ENCODE assay signal across 15 cellular contexts in the genomic region with DNA sequence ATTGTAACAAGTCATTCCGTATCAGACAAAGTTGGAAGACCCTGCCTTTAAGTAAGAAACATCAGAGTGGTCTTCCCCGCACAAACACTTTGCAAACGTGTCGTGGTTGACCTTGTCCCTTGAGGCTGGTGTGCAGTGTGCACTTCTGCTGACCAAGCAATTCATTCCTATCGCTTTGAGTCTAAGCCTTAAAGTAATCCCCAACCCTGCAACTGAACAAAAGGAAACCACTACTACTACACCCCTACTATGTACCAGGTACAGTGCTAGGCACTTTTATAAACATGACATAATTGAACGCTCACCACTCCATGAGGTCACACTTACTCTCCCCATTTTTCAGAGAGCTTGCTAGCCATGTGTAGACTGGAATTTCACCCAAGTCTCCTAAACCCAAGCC. TPM values are rescaled to one million over a fixed set of nuclear protein-coding genes. Genes with fewer than 3 reads are reported as not detected.
DNase-seq lines count a peak whose midpoint lies in the region; ATAC-seq, FAIRE-seq and TF ChIP-seq lines count a peak whose summit lies in the region.
"Had no signal": no experiment of that assay in that cellular context is flagged by ENCODE, and none has a peak within 500 bp of the region (broad histone marks: within the 10 kb centered on the region; RNA-seq: fewer than 3 reads in every experiment).

No MANE protein-coding gene starts in this region.

- no peak overlapping the region for H2BK5ac ChIP-seq in IMR-90 (ENCODE audit: low read depth, low read length, poor library complexity, severe bottlenecking)

- no peak overlapping the region for H3K4me3 ChIP-seq in BLaER1
- no peak overlapping the region for H3K4me3 ChIP-seq in IMR-90 (ENCODE audit: insufficient read depth, low read depth, low read length)
- H3K4me3 ChIP-seq in GM12878 = 0 out of 2 replicates have a peak overlapping the region, but pooled peaks have one; percentile 4
- H3K4me3 ChIP-seq: adrenal gland, coronary artery, HAP-1, SK-N-MC had no signal

- no peak overlapping the region for H4K5ac ChIP-seq in IMR-90 (ENCODE audit: low read depth, low read length)

- dilution Hi-C loops in IMR-90 (cut with HindIII; ENCODE audit: low sequenced_read_pairs, unreplicated experiment) = no loop called here

- SMC1A ChIA-PET in GM12878 (lab: Charles Lee; ENCODE audit: uncharacterized antibody, unreplicated experiment) = interaction anchor here (0.9 to 1.9 kb wide), 5 partner anchors 11 to 74 kb away, joined by 3 to 5 read pairs (median 4); no protein-coding TSS in a partner anchor

- 0 out of 2 replicates have a peak, but pooled peaks cover 3% of the 10 kb centered on the region for H3K9me1 ChIP-seq in IMR-90 (ENCODE audit: insufficient read depth, low read length)

- in situ Hi-C loops in IMR-90 (cut with MboI; ENCODE audit: low sequenced_read_pairs) = no loop called here
- in situ Hi-C loops in GM12878 (cut with MboI) = no loop called here

- no peak overlapping the region for H4K91ac ChIP-seq in IMR-90 (ENCODE audit: insufficient read depth, low read depth, low read length)

- no peak overlapping the region for H3K4ac ChIP-seq in IMR-90 (ENCODE audit: low read depth, low read length)

- intact Hi-C loops in IMR-90 (cut with micrococcal nuclease) = no loop called here
- intact Hi-C loops in GM12878 (cut with micrococcal nuclease; ENCODE audit: unreplicated experiment) = no loop called here

- H3K36me3 ChIP-seq in BLaER1 = peaks cover 72% of the 10 kb centered on the region
- 0 out of 2 replicates have a peak, but pooled peaks cover 1% of the 10 kb centered on the region for H3K36me3 ChIP-seq in IMR-90 (ENCODE audit: control insufficient read depth, insufficient read depth, low read length)
- H3K36me3 ChIP-seq in GM12878 (ENCODE audit: control insufficient read depth in 2 of 2, insufficient read depth in 2 of 2, low read length in 1 of 2) = peaks cover 0 to 14% of the 10 kb centered on the region in 2 experiments

- FAIRE-seq in GM12878 (lab: Jason Lieb, UNC) = no peak

- H2AK5ac ChIP-seq in IMR-90 (ENCODE audit: low read depth, low read length) = no peak overlapping the region

- H3K4me2 ChIP-seq in BLaER1 (peak overlapping the region; percentile 32), IMR-90 (ENCODE audit: low read depth, low read length) (no peak overlapping the region), GM12878 (ENCODE audit: control insufficient read depth, insufficient read depth) (peak overlapping the region; percentile 85; the same call in 1 of the 2 replicates)

- no peaks in the 10 kb centered on the region for H3K27me3 Mint-ChIP-seq in naive thymus-derived CD8-positive, alpha-beta T cell
- H3K27me3 Mint-ChIP-seq: progenitor cell of endocrine pancreas had no signal

- H3K27me3 ChIP-seq in BLaER1 = no peaks in the 10 kb centered on the region
- no peaks in the 10 kb centered on the region for H3K27me3 ChIP-seq in IMR-90 (ENCODE audit: control insufficient read depth, insufficient read depth, low read length)
- H3K27me3 ChIP-seq in GM12878 (replicated peaks in 1 of 2; ENCODE audit: control insufficient read depth in 2 of 2, insufficient read depth in 2 of 2, low read length in 1 of 2) = no peaks in the 10 kb centered on the region
- H3K27me3 ChIP-seq: adrenal gland had no signal

- H2BK20ac ChIP-seq in IMR-90 (ENCODE audit: low read depth, low read length) = no peak overlapping the region

- H4K20me1 ChIP-seq in BLaER1 (peaks cover 99% of the 10 kb centered on the region), IMR-90 (ENCODE audit: insufficient read depth, low read length) (no peaks in the 10 kb centered on the region), GM12878 (ENCODE audit: control insufficient read depth, insufficient read depth) (peaks cover 5% of the 10 kb centered on the region; the same call in 1 of the 2 replicates)

- peak overlapping the region; percentile 89 to 99 (median 95) for H3K4me3 Mint-ChIP-seq in naive thymus-derived CD8-positive, alpha-beta T cell

- no peak overlapping the region for H2BK120ac ChIP-seq in IMR-90 (ENCODE audit: low read depth, low read length)

- CTCF ChIA-PET in IMR-90 (lab: Yijun Ruan, JAX) = no interaction called here
- CTCF ChIA-PET in GM12878 (lab: Yijun Ruan, JAX) = interaction anchor here (1.0 to 1.9 kb wide), 5 partner anchors 25 to 100 kb away, joined by 3 to 10 read pairs (median 4); no protein-coding TSS in a partner anchor

- H3K79me1 ChIP-seq in IMR-90 (ENCODE audit: low read depth in 1 of 2, low read length in 2 of 2) = no peaks in the 10 kb centered on the region; a peak in 1 of 4 replicates

- peak overlapping the region; percentile 86 to 98 (median 96) for H3K27ac Mint-ChIP-seq in naive thymus-derived CD8-positive, alpha-beta T cell
- H3K27ac Mint-ChIP-seq: progenitor cell of endocrine pancreas had no signal

- H3K9ac ChIP-seq in BLaER1 = no peak overlapping the region
- H3K9ac ChIP-seq in IMR-90 (ENCODE audit: low read depth, low read length) = no peak overlapping the region
- no peak overlapping the region for H3K9ac ChIP-seq in GM12878 (ENCODE audit: control insufficient read depth, insufficient read depth, low read length)

- H3K27ac ChIP-seq in BLaER1 (no peak overlapping the region), IMR-90 (ENCODE audit: insufficient read depth, low read length) (no peak overlapping the region), GM12878 (ENCODE audit: control insufficient read depth, insufficient read depth) (no peak overlapping the region)
- H3K27ac ChIP-seq: adrenal gland, coronary artery, SK-N-MC had no signal

- ATAC-seq in IMR-90 (ENCODE audit: low read depth) (no peak), GM12878 (no peak), HG03354 (IDR thresholded peaks at IDR 0.05; ENCODE audit: poor library complexity, severe bottlenecking, unreplicated experiment) (no peak), GM18909 (IDR thresholded peaks at IDR 0.05; ENCODE audit: poor library complexity, unreplicated experiment) (no peak)
- peak; percentile 7 to 10 for ATAC-seq in naive thymus-derived CD8-positive, alpha-beta T cell

- H3K9me3 ChIP-seq in BLaER1 (no peaks in the 10 kb centered on the region), IMR-90 (ENCODE audit: control insufficient read depth, insufficient read depth, low read length) (no peaks in the 10 kb centered on the region), GM12878 (replicated peaks; ENCODE audit: control insufficient read depth, insufficient read depth, low read length) (no peaks in the 10 kb centered on the region)
- H3K9me3 ChIP-seq: adrenal gland, HAP-1 had no signal

- no peaks in the 10 kb centered on the region for H3K9me3 Mint-ChIP-seq in naive thymus-derived CD8-positive, alpha-beta T cell

- H2BK15ac ChIP-seq in IMR-90 (ENCODE audit: low read depth, low read length) = no peak overlapping the region

- peaks cover 61 to 99% (median 92%) of the 10 kb centered on the region in 4 donors for H3K4me1 Mint-ChIP-seq in naive thymus-derived CD8-positive, alpha-beta T cell

- TF ChIP-seq CTCF in IMR-90 (conservative IDR thresholded peaks at IDR 0.05; ENCODE audit: low read depth, low read length) = no peak
- no peak for TF ChIP-seq CTCF in GM12878 (IDR thresholded peaks at IDR 0.05 in 2 of 3, conservative IDR thresholded peaks at IDR 0.05 in 1 of 3; ENCODE audit: control insufficient read depth in 2 of 3, extremely low read depth in 1 of 3, insufficient read depth in 1 of 3, low read depth in 3 of 3, low read length in 3 of 3)

- H3K56ac ChIP-seq in IMR-90 (ENCODE audit: extremely low read depth, insufficient read depth, low read length) = no peak overlapping the region

- no peak for TF ChIP-seq RAD21 in IMR-90 (IDR thresholded peaks at IDR 0.05; ENCODE audit: low read length)
- TF ChIP-seq RAD21 in GM12878 (IDR thresholded peaks at IDR 0.05; ENCODE audit: insufficient read depth, low read depth, low read length) = no peak

- POLR2A ChIA-PET in IMR-90 (lab: Charles Lee; ENCODE audit: unreplicated experiment) = no interaction called here
- POLR2A ChIA-PET in GM12878 (lab: Charles Lee) = interaction anchor here (0.9 kb wide), 1 partner anchor 324 kb away, joined by 3 read pairs; no protein-coding TSS in a partner anchor
- POLR2A ChIA-PET in naive thymus-derived CD8-positive, alpha-beta T cell (lab: Charles Lee) = interaction anchor here (1.1 to 2.0 kb wide), 4 partner anchors 36 to 100 kb away, joined by 3 to 9 read pairs (median 4); no protein-coding TSS in a partner anchor

- H2AFZ ChIP-seq in IMR-90 (replicated peaks; ENCODE audit: low read length, poor library complexity) = no peak overlapping the region
- no peak overlapping the region for H2AFZ ChIP-seq in GM12878 (ENCODE audit: control insufficient read depth, low read depth, low read length)

- DNase-seq in IMR-90 (no peak), GM12878 (ENCODE audit: low read depth, low spot score) (no peak), D341Med (ENCODE audit: low spot score) (no peak)
- peak in 1 of 10 donors; percentile 30 for DNase-seq in naive thymus-derived CD8-positive, alpha-beta T cell
- no peak for DNase-seq in stimulated activated CD4-positive, alpha-beta T cell treated with anti-CD3 and anti-CD28 coated beads, Interleukin-4, amount 100 ng/mL, for 24 hours
- DNase-seq: activated CD4-positive, alpha-beta T cell treated with anti-CD3 and anti-CD28 coated beads for 48 hours; adrenal gland; NCI-H2171 had no signal

- no peak overlapping the region for H3K18ac ChIP-seq in IMR-90 (ENCODE audit: low read depth, low read length)

- no peak for TF ChIP-seq POLR2A in IMR-90 (IDR thresholded peaks at IDR 0.05; ENCODE audit: low read depth, low read length)
- TF ChIP-seq POLR2A in GM12878 (IDR thresholded peaks at IDR 0.05; ENCODE audit: low read depth, low read length) = no peak

- peaks cover 95% of the 10 kb centered on the region for H3K79me2 ChIP-seq in GM12878 (ENCODE audit: control insufficient read depth, insufficient read depth, low read length)

- BruUV-seq in IMR-90 (replicated peaks; lab: Mats Ljungman, UMichigan) (no TSS peak), GM12878 (replicated peaks; lab: Mats Ljungman, UMichigan) (no TSS peak)

- no peak overlapping the region for H4K8ac ChIP-seq in IMR-90 (ENCODE audit: low read depth in 2 of 2, low read length in 2 of 2)

- WGBS in IMR-90 (ENCODE audit: extremely low coverage in 2 of 2, insufficient read length in 1 of 2), 2 experiments = 94% methylated on average over 4 of the region's 6 CpGs; no CpG with 5 or more reads in 1 of the 2 experiments
- 90% methylated on average over 6 of the region's 6 CpGs for WGBS in GM12878 (ENCODE audit: insufficient coverage, insufficient replicate concordance, low lambda C conversion rate, missing lambda C conversion rate)

- peaks cover 95% of the 10 kb centered on the region for H3K4me1 ChIP-seq in BLaER1
- H3K4me1 ChIP-seq in IMR-90 (ENCODE audit: control insufficient read depth, insufficient read depth, low read length) = peaks cover 6% of the 10 kb centered on the region; the same call in 1 of the 2 replicates
- H3K4me1 ChIP-seq in GM12878 (ENCODE audit: control insufficient read depth, insufficient read depth, low read length) = peaks cover 55% of the 10 kb centered on the region

- H3K23ac ChIP-seq in IMR-90 (ENCODE audit: low read depth, low read length) = no peak overlapping the region

- no peak for TF ChIP-seq EP300 in GM12878 (IDR thresholded peaks at IDR 0.05; ENCODE audit: borderline replicate concordance in 1 of 2, control insufficient read depth in 1 of 2, low read depth in 2 of 2, low read length in 2 of 2)

- no peak overlapping the region for H2AK9ac ChIP-seq in IMR-90 (replicated peaks; ENCODE audit: low read depth, low read length, poor library complexity)

- RAD21 ChIA-PET in GM12878 (lab: Charles Lee; ENCODE audit: unreplicated experiment) = interaction anchor here (1.5 kb wide), 1 partner anchor 11 kb away, joined by 5 read pairs; the partner anchor contains the start of gene ITPKB

- peaks cover 12 to 96% (median 51%) of the 10 kb centered on the region in 3 donors for H3K36me3 Mint-ChIP-seq in naive thymus-derived CD8-positive, alpha-beta T cell

- H3K14ac ChIP-seq in IMR-90 (replicated peaks; ENCODE audit: low read depth, low read length) = no peak overlapping the region

RNA-seq across cellular contexts. Expression of gene ITPKB, which starts 10.6 kb away (rescaled TPM):
- total RNA-seq in IMR-90 (2012; rRNA removed) (0.72 and 0.83 TPM in 2 replicates), GM12878 (2014; rRNA removed) (16.5 and 17.5 TPM in 2 replicates), GM12878 (2014; rRNA removed; fragmentation: Illumina TruSeq; extraction: Trizol) (14.2 and 14.6 TPM in 2 replicates), GM12878 (2021) (34.4 and 38.7 TPM in 2 replicates)
- polyA plus RNA-seq in IMR-90 (2012; rRNA removed) (1.3 and 1.4 TPM in 2 replicates), GM12878 (2011; rRNA removed) (8.8 and 11.6 TPM in 2 replicates), GM12878 (2014; fragmentation: Illumina TruSeq; extraction: Trizol) (8.8 and 14.7 TPM in 2 replicates), GM12878 (2014; fragmentation: Nextera tagmentation; extraction: Ambion mirVana) (1 to 10 TPM; 1.3 TPM), GM12878 (2014; rRNA removed) (20.3 and 20.9 TPM in 2 replicates), GM12878 (2016; fragmentation: Nextera tagmentation; extraction: Ambion mirVana) (1 to 10 TPM; 2.2 to 5.2 TPM)
- polyA plus RNA-seq in IMR-90 (2012; cell fraction: cytosol; rRNA removed) = 0.87 and 1.7 TPM in 2 replicates
- 1.9 and 2.6 TPM in 2 replicates for polyA plus RNA-seq in IMR-90 (2012; cell fraction: nucleus; rRNA removed; ENCODE audit: low replicate concordance)
- 128 and 140 TPM in 2 replicates for total RNA-seq in GM12878 (2013; cell fraction: nucleolus; rRNA removed)
- polyA plus RNA-seq in GM12878 (2011; ENCODE audit: low read depth) = 4.5 TPM
- polyA plus RNA-seq in GM12878 (2011; cell fraction: cytosol; rRNA removed) = 12.4 and 12.8 TPM in 2 replicates
- polyA plus RNA-seq in GM12878 (2011; cell fraction: nucleus; rRNA removed) = 20.1 and 27.3 TPM in 2 replicates
- 10.6 and 14.4 TPM in 2 replicates for polyA plus RNA-seq in GM12878 (2012)
- polyA minus RNA-seq in GM12878 (2011; rRNA and poly(A)+ RNA removed) = 18.1 and 33.2 TPM in 2 replicates
- 11.4 and 12.6 TPM in 2 replicates for polyA minus RNA-seq in GM12878 (2011; cell fraction: cytosol; rRNA and poly(A)+ RNA removed)
- polyA minus RNA-seq in GM12878 (2011; cell fraction: nucleus; rRNA and poly(A)+ RNA removed) = 28.3 and 47.7 TPM in 2 replicates
- 100 to 1,000 TPM; 177 to 185 TPM for total RNA-seq in naive thymus-derived CD8-positive, alpha-beta T cell
- 10 to 100 TPM; 72.3 to 74.3 (median 73.0) TPM for polyA plus RNA-seq in naive thymus-derived CD8-positive, alpha-beta T cell

Comparison
In these comparisons a context has a peak if more than half of its experiments do, and no peak if none do; other contexts are left out.
1. ATAC-seq: peak in naive thymus-derived CD8-positive, alpha-beta T cell (2 of 2); none in IMR-90 (single experiment), GM12878 (single experiment), HG03354 (single experiment) and GM18909 (single experiment).